19 cellular contexts compared by ENCODE assay signal in the genomic region with DNA sequence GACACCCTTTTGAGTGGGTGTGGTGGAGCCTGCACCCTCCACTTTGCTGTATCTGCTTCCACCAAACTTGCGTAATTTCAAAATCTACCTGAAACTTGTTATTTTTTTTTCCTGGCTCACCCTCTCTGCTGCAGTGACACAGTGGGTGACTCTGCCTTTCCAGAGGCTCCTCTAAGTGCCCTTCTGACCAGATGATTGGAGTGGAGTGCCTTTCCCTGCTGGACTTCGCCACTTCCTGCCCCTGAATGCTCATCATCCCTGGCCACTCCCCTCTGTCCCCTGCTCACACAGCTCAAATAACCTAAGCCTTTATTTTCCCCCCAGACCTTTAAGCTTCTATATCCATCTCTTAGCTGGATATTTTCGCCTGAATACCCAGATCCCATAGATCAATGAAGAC.
"Had no signal": no experiment of that assay in that cellular context is flagged by ENCODE, and none has a peak within 500 bp of the region (broad histone marks: within the 10 kb centered on the region; RNA-seq: fewer than 3 reads in every experiment).

No MANE protein-coding gene starts in this region.

- H3K36me3 ChIP-seq: neutrophil, right lobe of liver, tibial nerve, upper lobe of right lung had no signal

- H3K27ac Mint-ChIP-seq: nephron; stimulated activated memory B cell treated with anti-CD40 and anti-IgM and Interleukin-4, amounts not matched to agents 10 μg/mL and 1 μg/mL and 100 μg/mL, for 72 hours had no signal

- H3K27me3 ChIP-seq: neutrophil, right lobe of liver, tibial nerve, upper lobe of right lung had no signal

- H3K27ac ChIP-seq: dorsolateral prefrontal cortex, neutrophil, psoas muscle, right lobe of liver, tibial nerve, upper lobe of right lung had no signal

- H3K36me3 Mint-ChIP-seq: stimulated activated memory B cell treated with anti-CD40 and anti-IgM and Interleukin-4, amounts not matched to agents 10 μg/mL and 1 μg/mL and 100 μg/mL, for 72 hours had no signal

- H3K4me1 ChIP-seq: psoas muscle, right lobe of liver, tibial nerve, upper lobe of right lung had no signal

- H3K4me1 Mint-ChIP-seq: nephron had no signal

- H3K9me3 Mint-ChIP-seq: nephron had no signal

- H3K9me3 ChIP-seq: neutrophil, psoas muscle, right lobe of liver, tibial nerve, upper lobe of right lung had no signal

- ATAC-seq: left lobe of liver; psoas muscle; stimulated activated memory B cell treated with anti-CD40 and anti-IgM and Interleukin-4, amounts not matched to agents 10 μg/mL and 1 μg/mL and 100 μg/mL, for 72 hours; upper lobe of right lung had no signal

- H3K4me3 Mint-ChIP-seq: nephron; stimulated activated memory B cell treated with anti-CD40 and anti-IgM and Interleukin-4, amounts not matched to agents 10 μg/mL and 1 μg/mL and 100 μg/mL, for 72 hours; stimulated activated naive CD8-positive, alpha-beta T cell treated with anti-CD3 and anti-CD28 coated beads, Interleukin-15, Interleukin-2, amounts not matched to agents 100 ng/mL and 50 ng/mL, for 24 hours had no signal

- H3K4me3 ChIP-seq: dorsolateral prefrontal cortex, psoas muscle, right lobe of liver, tibial nerve, upper lobe of right lung had no signal

- DNase-seq: cortex of kidney; dorsolateral prefrontal cortex; effector CD8-positive, alpha-beta T cell; foreskin melanocyte; head of caudate nucleus; hypothalamus; kidney glomerular epithelial cell; psoas muscle; retina; right lobe of liver; stimulated activated CD4-positive, alpha-beta T cell treated with anti-CD3 and anti-CD28 coated beads, Interleukin-4, amount 100 ng/mL, for 1 hour; stimulated activated CD8-positive, alpha-beta memory T cell treated with anti-CD3 and anti-CD28 coated beads, Interleukin-4, amount 100 ng/mL, for 48 hours; upper lobe of right lung had no signal
